1 cellular context compared by ENCODE assay signal in the genomic region with DNA sequence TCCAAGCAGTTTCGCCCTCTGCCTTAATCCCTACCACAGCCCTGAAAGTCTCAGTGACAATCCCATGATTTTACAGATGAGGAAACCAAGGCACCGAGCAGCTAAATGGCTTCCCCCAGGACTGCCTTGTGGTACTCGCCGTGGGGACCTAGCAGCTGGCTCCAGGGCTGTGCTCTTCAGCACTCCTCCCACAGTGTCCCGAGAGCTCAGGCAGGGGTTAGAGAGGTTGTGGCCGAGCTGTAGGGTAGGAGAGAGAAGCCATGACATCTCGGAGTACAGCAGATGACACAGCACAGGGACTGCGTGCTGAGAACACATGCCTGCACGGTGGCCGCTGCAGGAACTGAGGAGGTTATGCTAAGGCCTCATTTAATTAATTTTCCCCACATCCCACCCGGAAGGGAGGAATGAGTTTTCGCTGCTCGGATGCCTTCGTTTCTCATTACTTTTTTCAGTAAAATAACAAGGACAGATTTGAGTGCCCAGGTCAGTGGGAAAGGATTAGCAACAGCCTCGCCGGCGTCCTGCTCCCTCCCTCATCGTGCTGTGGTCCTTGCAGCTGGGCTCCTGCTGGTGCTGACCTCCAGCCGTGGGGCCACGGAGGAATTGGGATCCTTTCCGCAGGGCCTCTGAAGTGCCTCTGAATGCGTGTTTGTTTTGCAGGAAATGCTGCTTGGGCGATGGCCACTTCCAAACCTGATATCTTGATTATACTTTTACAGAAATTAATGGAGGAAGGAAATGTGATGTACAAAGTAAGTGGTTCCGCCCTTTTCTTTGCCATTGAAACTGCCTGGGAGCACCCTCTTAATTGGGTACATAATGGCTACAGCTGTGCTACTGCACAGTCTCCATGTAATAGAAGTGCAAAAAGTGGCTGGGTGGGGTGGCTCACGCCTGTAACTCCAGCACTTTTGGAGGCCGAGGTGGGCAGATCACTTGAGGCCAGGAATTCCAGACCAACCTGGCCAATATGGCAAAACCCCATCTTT.
TF ChIP-seq lines count a peak whose summit lies in the region.

No MANE protein-coding gene starts in this region.

TF ChIP-seq in endothelial cell of umbilical vein, 7 proteins besides CTCF, POLR2A, EP300 and RAD21:
- TF ChIP-seq FOS (IDR thresholded peaks at IDR 0.05; ENCODE audit: borderline replicate concordance, insufficient read depth, low read length) (no peak), GATA2 (IDR thresholded peaks at IDR 0.05; ENCODE audit: insufficient read depth, insufficient read length, low read depth, low read length) (peak; percentile 62), MYC (IDR thresholded peaks at IDR 0.05; ENCODE audit: low read depth, low read length) (no peak), POLR2AphosphoS5 (IDR thresholded peaks at IDR 0.05; ENCODE audit: insufficient read depth, low read depth, low read length) (peak; percentile 60)
TF ChIP-seq in endothelial cell of umbilical vein: peak in this region for 2.
